Comparison of ENCODE assay signal across 16 cellular contexts in the genomic region with DNA sequence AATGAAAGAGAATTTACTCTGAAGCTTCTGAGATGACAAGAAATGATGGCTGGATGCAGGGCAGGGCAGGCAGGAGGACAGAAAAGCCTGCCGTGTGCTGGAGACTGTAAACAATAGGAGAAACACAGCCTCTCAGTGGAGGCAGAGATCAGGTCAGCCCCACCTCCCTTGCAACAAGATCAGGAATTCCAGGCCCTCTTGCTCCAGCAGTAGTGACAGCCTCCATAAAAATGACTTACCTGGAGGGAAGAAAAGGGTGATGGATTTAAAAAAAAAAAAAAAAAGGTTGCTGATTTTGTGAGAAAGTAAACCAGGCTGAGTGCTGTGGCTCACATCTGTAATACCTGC.
DNase-seq lines count a peak whose midpoint lies in the region; ATAC-seq and TF ChIP-seq lines count a peak whose summit lies in the region.
"Had no signal": no experiment of that assay in that cellular context is flagged by ENCODE, and none has a peak within 500 bp of the region (broad histone marks: within the 10 kb centered on the region; RNA-seq: fewer than 3 reads in every experiment).

No MANE protein-coding gene starts in this region.

- H3K9me3 Mint-ChIP-seq in MCF 10A (ENCODE audit: unreplicated experiment) (no peaks in the 10 kb centered on the region), brain (peaks cover 0 to 5% (median 4%) of the 10 kb centered on the region in 5 experiments)
- H3K9me3 Mint-ChIP-seq: activated CD4-positive, alpha-beta T cell treated with anti-CD3 and anti-CD28 coated beads, Interleukin-2, amount 10 ng/mL, durations not matched to agents 24 days and 14 days had no signal

- H3K27ac ChIP-seq in breast epithelium (peak overlapping the region in 1 of 2 donors; percentile 69), mesodermal cell (ENCODE audit: low read depth, low read length, severe bottlenecking) (peak overlapping the region; percentile 63), gastrocnemius medialis (no peak overlapping the region)
- H3K27ac ChIP-seq: Peyer's patch had no signal

- H3K9me3 ChIP-seq in breast epithelium (no peaks in the 10 kb centered on the region), mesodermal cell (ENCODE audit: control insufficient read depth, low read length) (no peaks in the 10 kb centered on the region), gastrocnemius medialis (no peaks in the 10 kb centered on the region)
- H3K9me3 ChIP-seq: Peyer's patch had no signal

- H3K4me1 ChIP-seq in breast epithelium, result no peaks in the 10 kb centered on the region
- H3K4me1 ChIP-seq in mesodermal cell (ENCODE audit: control insufficient read depth, insufficient read depth, low read length, poor library complexity, severe bottlenecking), result peaks cover 22% of the 10 kb centered on the region
- no peaks in the 10 kb centered on the region for H3K4me1 ChIP-seq in gastrocnemius medialis
- H3K4me1 ChIP-seq: Peyer's patch had no signal

- H3K27ac Mint-ChIP-seq in MCF 10A (ENCODE audit: low read depth, unreplicated experiment), result peak overlapping the region; percentile 33
- H3K27ac Mint-ChIP-seq in brain, result peak overlapping the region in 3 of 5 experiments; percentile 2 to 67 (median 40)
- H3K27ac Mint-ChIP-seq: activated CD4-positive, alpha-beta T cell treated with anti-CD3 and anti-CD28 coated beads, Interleukin-2, amount 10 ng/mL, durations not matched to agents 24 days and 14 days; CD4-positive, CD25-positive, alpha-beta regulatory T cell; IgD-negative memory B cell; naive B cell had no signal

- CTCF ChIA-PET in MCF 10A (lab: Yijun Ruan, JAX), result no interaction called here

- no peak for TF ChIP-seq POLR2A in breast epithelium (IDR thresholded peaks at IDR 0.05)
- TF ChIP-seq POLR2A in gastrocnemius medialis (IDR thresholded peaks at IDR 0.05), result no peak

- H3K27me3 Mint-ChIP-seq in MCF 10A (ENCODE audit: insufficient read depth, unreplicated experiment), result no peaks in the 10 kb centered on the region
- H3K27me3 Mint-ChIP-seq in brain, result peaks cover 3% of the 10 kb centered on the region
- H3K27me3 Mint-ChIP-seq: activated CD4-positive, alpha-beta T cell treated with anti-CD3 and anti-CD28 coated beads, Interleukin-2, amount 10 ng/mL, durations not matched to agents 24 days and 14 days; CD4-positive, CD25-positive, alpha-beta regulatory T cell had no signal

- H3K4me1 Mint-ChIP-seq in MCF 10A (ENCODE audit: insufficient read depth, unreplicated experiment) (peaks cover 6% of the 10 kb centered on the region), brain (peaks cover 22% of the 10 kb centered on the region)
- H3K4me1 Mint-ChIP-seq: CD4-positive, CD25-positive, alpha-beta regulatory T cell; naive B cell had no signal

- TF ChIP-seq CTCF in MCF 10A (IDR thresholded peaks at IDR 0.05; ENCODE audit: unreplicated experiment), result no peak
- TF ChIP-seq CTCF in breast epithelium (IDR thresholded peaks at IDR 0.05), result no peak
- no peak for TF ChIP-seq CTCF in brain (conservative IDR thresholded peaks at IDR 0.05)
- no peak for TF ChIP-seq CTCF in gastrocnemius medialis (IDR thresholded peaks at IDR 0.05 in 4 of 5, conservative IDR thresholded peaks at IDR 0.05 in 1 of 5)

- ATAC-seq in gastrocnemius medialis (no peak), GM21526 (IDR thresholded peaks at IDR 0.05; ENCODE audit: low FRiP score, unreplicated experiment) (no peak), HG02623 (IDR thresholded peaks at IDR 0.05; ENCODE audit: unreplicated experiment) (no peak)

- intact Hi-C loops in MCF 10A (cut with micrococcal nuclease), result loop anchor here (5.0 kb wide), 1 partner anchor 161 kb away; no protein-coding TSS in a partner anchor
- intact Hi-C loops in breast epithelium (cut with DNase I; ENCODE audit: low total_unique reads), result no loop called here
- intact Hi-C loops in gastrocnemius medialis (cut with DNase I; ENCODE audit: low total_unique reads), result no loop called here

- DNase-seq in MCF 10A (ENCODE audit: unreplicated experiment) (no peak), breast epithelium (ENCODE audit: low spot score in 2 of 2) (no peak), gastrocnemius medialis (no peak), NK-92 (lab: John Stamatoyannopoulos, UW; ENCODE audit: unreplicated experiment) (no peak)
- DNase-seq: activated CD4-positive, alpha-beta T cell treated with anti-CD3 and anti-CD28 coated beads, Interleukin-2, amount 10 ng/mL, durations not matched to agents 24 days and 14 days; activated CD8-positive, alpha-beta memory T cell treated with anti-CD3 and anti-CD28 coated beads, Interleukin-2, amount 50 U/mL, for 48 hours; naive B cell; NCI-H1048; Peyer's patch had no signal

- H3K4me3 ChIP-seq in breast epithelium (no peak overlapping the region), mesodermal cell (ENCODE audit: extremely low read depth, insufficient read depth, low read length, poor library complexity, severe bottlenecking) (no peak overlapping the region), gastrocnemius medialis (no peak overlapping the region)
- H3K4me3 ChIP-seq: Peyer's patch, SK-N-MC had no signal

- POLR2A ChIA-PET in MCF 10A (lab: Yijun Ruan, JAX), result no interaction called here

- H3K36me3 ChIP-seq in breast epithelium (no peaks in the 10 kb centered on the region), mesodermal cell (ENCODE audit: control insufficient read depth, insufficient read depth, low read length) (peaks cover 32% of the 10 kb centered on the region), gastrocnemius medialis (no peaks in the 10 kb centered on the region)
- H3K36me3 ChIP-seq: Peyer's patch had no signal

- H3K36me3 Mint-ChIP-seq in MCF 10A (ENCODE audit: insufficient read depth, unreplicated experiment) (no peaks in the 10 kb centered on the region), brain (no peaks in the 10 kb centered on the region)
- H3K36me3 Mint-ChIP-seq: CD4-positive, CD25-positive, alpha-beta regulatory T cell; IgD-negative memory B cell; naive B cell had no signal

- in situ Hi-C loops in gastrocnemius medialis (cut with MboI; ENCODE audit: low sequenced_read_pairs in 4 of 4), result no loop called here

- 0 to 20% methylated on average over 1 of the region's 1 CpG for WGBS in mesodermal cell (ENCODE audit: insufficient coverage in 2 of 2), 2 experiments

- no peaks in the 10 kb centered on the region for H3K27me3 ChIP-seq in breast epithelium
- no peaks in the 10 kb centered on the region for H3K27me3 ChIP-seq in gastrocnemius medialis
- H3K27me3 ChIP-seq: Peyer's patch had no signal

- BruUV-seq in MCF 10A (replicated peaks; lab: Mats Ljungman, UMichigan), result no TSS peak

- H3K4me3 Mint-ChIP-seq in MCF 10A (ENCODE audit: unreplicated experiment), result no peak overlapping the region
- H3K4me3 Mint-ChIP-seq in brain, result no peak overlapping the region
- H3K4me3 Mint-ChIP-seq: activated CD4-positive, alpha-beta T cell treated with anti-CD3 and anti-CD28 coated beads, Interleukin-2, amount 10 ng/mL, durations not matched to agents 24 days and 14 days; CD4-positive, CD25-positive, alpha-beta regulatory T cell had no signal
